In genomic region chr9:33498387-33498786, GRCh38 we compare ENCODE assay signal across 13 cellular contexts. TPM values are rescaled to one million over a fixed set of nuclear protein-coding genes. Genes with fewer than 3 reads are reported as not detected.
DNase-seq lines count a peak whose midpoint lies in the region; ATAC-seq, FAIRE-seq and TF ChIP-seq lines count a peak whose summit lies in the region.
"Had no signal": no experiment of that assay in that cellular context is flagged by ENCODE, and none has a peak within 500 bp of the region (broad histone marks: within the 10 kb centered on the region; RNA-seq: fewer than 3 reads in every experiment).

No MANE protein-coding gene starts in this region.

- no TSS peak for BruUV-seq in K562 (replicated peaks; lab: Mats Ljungman, UMichigan)

- CTCF ChIA-PET in K562 (lab: Yijun Ruan, JAX; ENCODE audit: low intra/inter-chr PET ratio) = no interaction called here

- no peaks in the 10 kb centered on the region for H3K79me2 ChIP-seq in K562 (ENCODE audit: control insufficient read depth, insufficient read depth, low read length)
- H3K79me2 ChIP-seq in osteoblast (ENCODE audit: insufficient read depth, low read length) = no peaks in the 10 kb centered on the region

- POLR2A ChIA-PET in K562 (lab: Yijun Ruan, JAX) = no interaction called here

- no peaks in the 10 kb centered on the region for H3K9me3 ChIP-seq in K562 (replicated peaks; ENCODE audit: control insufficient read depth, insufficient read depth, low read depth, low read length)
- no peaks in the 10 kb centered on the region for H3K9me3 ChIP-seq in osteoblast (ENCODE audit: low read depth, low read length)
- H3K9me3 ChIP-seq: neutrophil had no signal

- H2AFZ ChIP-seq in K562 (ENCODE audit: low read depth, low read length) (no peak overlapping the region), osteoblast (ENCODE audit: low read length) (no peak overlapping the region)

- H3K27me3 ChIP-seq in K562 (ENCODE audit: control insufficient read depth in 2 of 2, insufficient read depth in 2 of 2, low read length in 2 of 2) = no peaks in the 10 kb centered on the region
- H3K27me3 ChIP-seq in osteoblast (ENCODE audit: insufficient read depth, low read length) = no peaks in the 10 kb centered on the region
- H3K27me3 ChIP-seq: neutrophil had no signal

- ATAC-seq in K562 (peak; percentile 34; the same call in 1 of the 3 replicates), HG03460 (IDR thresholded peaks at IDR 0.05; ENCODE audit: unreplicated experiment) (no peak), HG03108 (IDR thresholded peaks at IDR 0.05; ENCODE audit: unreplicated experiment) (no peak), GM18502 (IDR thresholded peaks at IDR 0.05; ENCODE audit: poor library complexity, unreplicated experiment) (no peak)

- H3K4me3 ChIP-seq in K562 (no peak overlapping the region), osteoblast (ENCODE audit: insufficient read depth, low read length) (no peak overlapping the region)

- no peak for TF ChIP-seq EP300 in K562 (IDR thresholded peaks at IDR 0.05; ENCODE audit: low read length)

- H3K36me3 ChIP-seq in K562 (ENCODE audit: control insufficient read depth, insufficient read depth, low read length) (no peaks in the 10 kb centered on the region), osteoblast (ENCODE audit: insufficient read depth, low read length) (no peaks in the 10 kb centered on the region)
- H3K36me3 ChIP-seq: neutrophil had no signal

- 0 out of 4 replicates have a peak, but pooled peaks of 1 of the 2 experiments have one; percentile 13 for TF ChIP-seq RAD21 in K562 (CRISPR knock-in tag; conservative IDR thresholded peaks at IDR 0.05 in 1 of 2, IDR thresholded peaks at IDR 0.05 in 1 of 2)

- no peak for TF ChIP-seq POLR2A in K562 (conservative IDR thresholded peaks at IDR 0.05)

- intact Hi-C loops in K562 (cut with micrococcal nuclease) = no loop called here

- no peaks in the 10 kb centered on the region for H3K9me1 ChIP-seq in K562 (ENCODE audit: control insufficient read depth, insufficient read depth, low read length)

- no peak overlapping the region for H3K27ac ChIP-seq in K562 (ENCODE audit: extremely low read depth, low read depth, low read length)
- H3K27ac ChIP-seq in osteoblast (ENCODE audit: low read depth, low read length) = no peak overlapping the region
- H3K27ac ChIP-seq: neutrophil had no signal

- TF ChIP-seq CTCF in K562 (IDR thresholded peaks at IDR 0.05 in 2 of 3, conservative IDR thresholded peaks at IDR 0.05 in 1 of 3; ENCODE audit: insufficient read depth in 2 of 3, low read depth in 1 of 3, low read length in 3 of 3) (peak in 1 of 3 experiments; percentile 36; a peak in 2 of 6 replicates), osteoblast (IDR thresholded peaks at IDR 0.05; ENCODE audit: extremely low read depth, low read depth, low read length) (peak; percentile 27)

- no peak overlapping the region for H3K4me2 ChIP-seq in K562 (ENCODE audit: insufficient read depth, low read length)
- H3K4me2 ChIP-seq in osteoblast (ENCODE audit: insufficient read depth, low read length) = no peak overlapping the region

- no peak overlapping the region for H3K9ac ChIP-seq in K562 (ENCODE audit: insufficient read depth in 1 of 2, low read depth in 2 of 2, low read length in 2 of 2)

- H3K4me1 ChIP-seq in K562 (replicated peaks in 1 of 2; ENCODE audit: control insufficient read depth in 2 of 2, insufficient read depth in 2 of 2, low read length in 2 of 2) (peaks cover 3 to 8% of the 10 kb centered on the region in 2 experiments; a peak in 3 of 5 replicates), osteoblast (ENCODE audit: insufficient read depth, low read length) (no peaks in the 10 kb centered on the region)

- DNase-seq in NCI-H1105 treated with DMSO at 0.1 percent for 48 hours (lab: John Stamatoyannopoulos, UW) = peak; percentile 9
- no peak for DNase-seq in NCI-H1105 (lab: John Stamatoyannopoulos, UW)
- peak; percentile 21 for DNase-seq in LoVo (ENCODE audit: low spot score)
- DNase-seq in K562 (ENCODE audit: extremely low read depth in 1 of 4, low spot score in 3 of 4) = no peak
- peak; percentile 46 for DNase-seq in osteoblast (ENCODE audit: insufficient read length, low spot score, missing footprints)
- DNase-seq: activated B cell treated with CpG ODN at 0.5 μM for 24 hours; activated naive CD8-positive, alpha-beta T cell treated with anti-CD3 and anti-CD28 coated beads, Interleukin-2, amount 10 ng/mL, durations not matched to agents 7 days and 5 days; C1 segment of cervical spinal cord; NCI-H226 had no signal

- in situ Hi-C loops in K562 (cut with MboI) = no loop called here

- 0% methylated on average over 1 of the region's 1 CpG for WGBS in K562 (ENCODE audit: insufficient coverage, low coverage, missing lambda C conversion rate)

- H4K20me1 ChIP-seq in K562 (replicated peaks; ENCODE audit: control insufficient read depth, insufficient read depth, low read length) (no peaks in the 10 kb centered on the region), osteoblast (ENCODE audit: insufficient read depth, low read length) (no peaks in the 10 kb centered on the region)

- FAIRE-seq in K562 (lab: Jason Lieb, UNC) = peak; percentile 11

TF ChIP-seq in K562, 482 proteins besides CTCF, POLR2A, EP300 and RAD21 (continues in another document):
- TF ChIP-seq ZNF174 (CRISPR knock-in tag; IDR thresholded peaks at IDR 0.05) = no peak
- no peak for TF ChIP-seq NFE2L1 (tag; IDR thresholded peaks at IDR 0.05; ENCODE audit: borderline replicate concordance, low read depth)
- TF ChIP-seq FOS (IDR thresholded peaks at IDR 0.05; ENCODE audit: extremely low read depth, insufficient read length) = no peak
- no peak for TF ChIP-seq ZC3H4 (CRISPR knock-in tag; IDR thresholded peaks at IDR 0.05; ENCODE audit: borderline replicate concordance)

RNA-seq across cellular contexts. Expression of gene NOL6, which starts 24.7 kb away (rescaled TPM):
- 80.3 and 225 TPM in 2 replicates for total RNA-seq in K562 (2011; cell fraction: chromatin; rRNA removed; ENCODE audit: low replicate concordance)
- 122 and 123 TPM in 2 replicates for total RNA-seq in K562 (2011; cell fraction: nucleolus; rRNA removed)
- total RNA-seq in K562 (2011; cell fraction: nucleoplasm; rRNA removed) = 77.3 and 80.3 TPM in 2 replicates
- 23.0 and 37.0 TPM in 2 replicates for total RNA-seq in K562 (2014; rRNA removed)
- 23.0 and 27.0 TPM in 2 replicates for total RNA-seq in K562 (2014; rRNA removed; fragmentation: Illumina TruSeq; extraction: Trizol)
- total RNA-seq in K562 (2015; rRNA removed; fragmentation: Illumina TruSeq; extraction: Trizol) = 29.8 and 31.0 TPM in 2 replicates
- total RNA-seq in K562 (2021) = 58.9 and 61.1 TPM in 2 replicates
- polyA plus RNA-seq in K562 (2011; rRNA removed) = 23.5 and 42.1 TPM in 2 replicates
- 21.5 and 30.8 TPM in 2 replicates for polyA plus RNA-seq in K562 (2011; cell fraction: cytosol; rRNA removed)
- polyA plus RNA-seq in K562 (2011; cell fraction: nucleus; rRNA removed) = 106 and 124 TPM in 2 replicates
- 25.7 and 37.3 TPM in 2 replicates for polyA plus RNA-seq in K562 (2012)
- polyA plus RNA-seq in K562 (2014; fragmentation: Illumina TruSeq; extraction: Trizol) = 49.9 and 51.2 TPM in 2 replicates
- 1 to 10 TPM; 7.7 to 9.4 TPM for polyA plus RNA-seq in K562 (2014; fragmentation: Nextera tagmentation; extraction: Ambion mirVana)
- polyA plus RNA-seq in K562 (2014; rRNA removed) = 33.5 and 35.0 TPM in 2 replicates
- 24.9 and 28.2 TPM in 2 replicates for polyA minus RNA-seq in K562 (2011; rRNA and poly(A)+ RNA removed)
- polyA minus RNA-seq in K562 (2011; cell fraction: cytosol; rRNA and poly(A)+ RNA removed) = 21.5 and 28.5 TPM in 2 replicates
- 39.3 and 50.3 TPM in 2 replicates for polyA minus RNA-seq in K562 (2011; cell fraction: nucleus; rRNA and poly(A)+ RNA removed)
- 18.6 and 23.5 TPM in 2 replicates for total RNA-seq in osteoblast

RNA-seq across cellular contexts. Expression of gene ANKRD18B, which starts 25.7 kb away (rescaled TPM):
- total RNA-seq in K562 (2011; cell fraction: chromatin; rRNA removed; ENCODE audit: low replicate concordance) = 5.2 and 17.2 TPM in 2 replicates
- 3.7 and 7.9 TPM in 2 replicates for total RNA-seq in K562 (2011; cell fraction: nucleolus; rRNA removed)
- 8.0 and 8.8 TPM in 2 replicates for total RNA-seq in K562 (2011; cell fraction: nucleoplasm; rRNA removed)
- total RNA-seq in K562 (2014; rRNA removed) (1.1 and 1.3 TPM in 2 replicates), K562 (2014; rRNA removed; fragmentation: Illumina TruSeq; extraction: Trizol) (1.9 and 2.7 TPM in 2 replicates), K562 (2015; rRNA removed; fragmentation: Illumina TruSeq; extraction: Trizol) (1.7 and 2.0 TPM in 2 replicates), K562 (2021) (1.9 and 3.3 TPM in 2 replicates), osteoblast (0.59 TPM in 1 of 2 replicates, not detected in the other)
- polyA plus RNA-seq in K562 (2011; rRNA removed) (1.6 and 1.8 TPM in 2 replicates), K562 (2014; fragmentation: Illumina TruSeq; extraction: Trizol) (3.3 and 12.6 TPM in 2 replicates), K562 (2014; fragmentation: Nextera tagmentation; extraction: Ambion mirVana) (1 to 10 TPM in 1 of 2 experiments, under 1 TPM in 1; 0.43 to 1.4 TPM), K562 (2014; rRNA removed) (0.77 and 1.1 TPM in 2 replicates)
- 0.46 and 0.54 TPM in 2 replicates for polyA plus RNA-seq in K562 (2011; cell fraction: cytosol; rRNA removed)
- 1.5 and 1.7 TPM in 2 replicates for polyA plus RNA-seq in K562 (2011; cell fraction: nucleus; rRNA removed)
- polyA plus RNA-seq in K562 (2012) = 1.4 and 2.6 TPM in 2 replicates
- polyA minus RNA-seq in K562 (2011; rRNA and poly(A)+ RNA removed) = 3.9 and 4.3 TPM in 2 replicates
- polyA minus RNA-seq in K562 (2011; cell fraction: cytosol; rRNA and poly(A)+ RNA removed) = 4.2 TPM in 1 of 2 replicates, not detected in the other
- polyA minus RNA-seq in K562 (2011; cell fraction: nucleus; rRNA and poly(A)+ RNA removed) = 3.9 and 6.1 TPM in 2 replicates
- total RNA-seq: activated B cell treated with CpG ODN at 0.5 μM for 24 hours; activated naive CD8-positive, alpha-beta T cell treated with anti-CD3 and anti-CD28 coated beads, Interleukin-2, amount 10 ng/mL, durations not matched to agents 7 days and 5 days had no signal

RNA-seq across cellular contexts. Expression of gene AQP3, which starts 51.0 kb away (rescaled TPM):
- 13.3 and 46.7 TPM in 2 replicates for total RNA-seq in K562 (2011; cell fraction: chromatin; rRNA removed; ENCODE audit: low replicate concordance)
- total RNA-seq in K562 (2011; cell fraction: nucleolus; rRNA removed) = 57.8 and 76.0 TPM in 2 replicates
- total RNA-seq in K562 (2011; cell fraction: nucleoplasm; rRNA removed) = 30.8 and 35.2 TPM in 2 replicates
- total RNA-seq in K562 (2014; rRNA removed) (17.6 and 26.9 TPM in 2 replicates), K562 (2014; rRNA removed; fragmentation: Illumina TruSeq; extraction: Trizol) (11.1 and 12.8 TPM in 2 replicates), K562 (2015; rRNA removed; fragmentation: Illumina TruSeq; extraction: Trizol) (13.3 and 15.1 TPM in 2 replicates), K562 (2021) (25.5 and 27.1 TPM in 2 replicates), osteoblast (0.72 and 0.88 TPM in 2 replicates)
- polyA plus RNA-seq in K562 (2011; rRNA removed) (25.8 and 31.5 TPM in 2 replicates), K562 (2014; fragmentation: Illumina TruSeq; extraction: Trizol) (25.0 and 30.0 TPM in 2 replicates), K562 (2014; fragmentation: Nextera tagmentation; extraction: Ambion mirVana) (1 to 10 TPM; 4.2 to 6.0 TPM), K562 (2014; rRNA removed) (25.3 and 29.9 TPM in 2 replicates)
- 51.7 and 150 TPM in 2 replicates for polyA plus RNA-seq in K562 (2011; cell fraction: cytosol; rRNA removed)
- polyA plus RNA-seq in K562 (2011; cell fraction: nucleus; rRNA removed) = 29.5 and 64.4 TPM in 2 replicates
- 11.3 and 35.0 TPM in 2 replicates for polyA plus RNA-seq in K562 (2012)
- 12.9 and 30.5 TPM in 2 replicates for polyA minus RNA-seq in K562 (2011; rRNA and poly(A)+ RNA removed)
- polyA minus RNA-seq in K562 (2011; cell fraction: cytosol; rRNA and poly(A)+ RNA removed) = 34.6 and 39.6 TPM in 2 replicates
- polyA minus RNA-seq in K562 (2011; cell fraction: nucleus; rRNA and poly(A)+ RNA removed) = 6.3 and 7.5 TPM in 2 replicates

Comparison
In these comparisons a context has a peak if more than half of its experiments do, and no peak if none do; other contexts are left out.
1. DNase-seq: peak in NCI-H1105 treated with DMSO at 0.1 percent for 48 hours (single experiment), LoVo (single experiment) and osteoblast (single experiment); none in NCI-H1105 (single experiment) and K562 (0 of 4).